In genomic region chr4:40763228-40763716, GRCh38 we compare ENCODE assay signal across 1 cellular context.
TF ChIP-seq lines count a peak whose summit lies in the region.

No MANE protein-coding gene starts in this region.

TF ChIP-seq in K562, 482 proteins besides CTCF, POLR2A, EP300 and RAD21 (continued from another document and continues in another):
- no peak for TF ChIP-seq ZNF407 (IDR thresholded peaks at IDR 0.05; ENCODE audit: low read depth)
- no peak for TF ChIP-seq PKNOX1 (IDR thresholded peaks at IDR 0.05)
- TF ChIP-seq CTBP1 (IDR thresholded peaks at IDR 0.05; ENCODE audit: borderline replicate concordance): peak; percentile 31; the same call in 1 of the 2 replicates
- no peak for TF ChIP-seq NR2C1 (IDR thresholded peaks at IDR 0.05)
- TF ChIP-seq NR2C1 (tag; IDR thresholded peaks at IDR 0.05): no peak
- peak; percentile 82 for TF ChIP-seq MEIS2 (IDR thresholded peaks at IDR 0.05; ENCODE audit: partially characterized antibody)
- no peak for TF ChIP-seq MYC (IDR thresholded peaks at IDR 0.05; ENCODE audit: low read depth, low read length)
- peak; percentile 9; the same call in 1 of the 2 replicates for TF ChIP-seq MYC (CRISPR knock-in tag; IDR thresholded peaks at IDR 0.05; ENCODE audit: borderline replicate concordance, low read depth)
- no peak for TF ChIP-seq PBX2 (CRISPR knock-in tag; IDR thresholded peaks at IDR 0.05; ENCODE audit: low read depth)
- peak; percentile 57 for TF ChIP-seq PBX2 (tag; conservative IDR thresholded peaks at IDR 0.05; ENCODE audit: low read depth)
- TF ChIP-seq ATF4 (CRISPR knock-in tag; IDR thresholded peaks at IDR 0.05): peak; percentile 91
- peak; percentile 65; the same call in 1 of the 2 replicates for TF ChIP-seq RNF2 (IDR thresholded peaks at IDR 0.05)
- TF ChIP-seq MBD1 (CRISPR knock-in tag; IDR thresholded peaks at IDR 0.05): no peak
- TF ChIP-seq CC2D1A (IDR thresholded peaks at IDR 0.05): no peak
- no peak; the same call in 1 of the 2 replicates for TF ChIP-seq CEBPG (CRISPR knock-in tag; IDR thresholded peaks at IDR 0.05)
- peak; percentile 72 to 92 for TF ChIP-seq CEBPG (tag; conservative IDR thresholded peaks at IDR 0.05 in 1 of 2, IDR thresholded peaks at IDR 0.05 in 1 of 2)
- TF ChIP-seq ZNF766 (CRISPR knock-in tag; conservative IDR thresholded peaks at IDR 0.05): peak; percentile 69; the same call in 1 of the 2 replicates
- TF ChIP-seq RCOR1 (IDR thresholded peaks at IDR 0.05; ENCODE audit: borderline replicate concordance in 1 of 2, low read depth in 2 of 2, low read length in 2 of 2): peak in 1 of 2 experiments; percentile 51; a peak in 1 of 4 replicates
- TF ChIP-seq ZNF316 (IDR thresholded peaks at IDR 0.05): peak; percentile 42; the same call in 1 of the 2 replicates
- no peak for TF ChIP-seq DLX4 (CRISPR knock-in tag; IDR thresholded peaks at IDR 0.05)
- TF ChIP-seq CREBBP (IDR thresholded peaks at IDR 0.05; ENCODE audit: low read depth, low read length): no peak
- TF ChIP-seq MYBL2 (IDR thresholded peaks at IDR 0.05; ENCODE audit: low read depth): no peak
- TF ChIP-seq MYBL2 (CRISPR knock-in tag; IDR thresholded peaks at IDR 0.05; ENCODE audit: borderline replicate concordance): no peak
- 0 out of 2 replicates have a peak, but pooled peaks have one; percentile 36 for TF ChIP-seq ZNF830 (CRISPR knock-in tag; IDR thresholded peaks at IDR 0.05)
- 0 out of 2 replicates have a peak, but pooled peaks have one; percentile 1 for TF ChIP-seq ZBTB9 (CRISPR knock-in tag; IDR thresholded peaks at IDR 0.05)
- peak; percentile 73; the same call in 1 of the 2 replicates for TF ChIP-seq ESRRA (IDR thresholded peaks at IDR 0.05; ENCODE audit: borderline replicate concordance, low read depth)
- no peak for TF ChIP-seq WHSC1 (IDR thresholded peaks at IDR 0.05; ENCODE audit: low read length)
- no peak for TF ChIP-seq DEAF1 (CRISPR knock-in tag; IDR thresholded peaks at IDR 0.05)
